In genomic region chr4:1682860-1683259, GRCh38 we compare ENCODE assay signal across 9 cellular contexts. TPM values are rescaled to one million over a fixed set of nuclear protein-coding genes. Genes with fewer than 3 reads are reported as not detected.
DNase-seq lines count a peak whose midpoint lies in the region; ATAC-seq, FAIRE-seq and TF ChIP-seq lines count a peak whose summit lies in the region.
"Had no signal": no experiment of that assay in that cellular context is flagged by ENCODE, and none has a peak within 500 bp of the region (broad histone marks: within the 10 kb centered on the region; RNA-seq: fewer than 3 reads in every experiment).

No MANE protein-coding gene starts in this region.

- H3K4me2 ChIP-seq in GM12878 (ENCODE audit: control insufficient read depth, insufficient read depth) (peak overlapping the region; percentile 97; the same call in 1 of the 2 replicates), mesenchymal stem cell (ENCODE audit: low read length, poor library complexity, severe bottlenecking) (peak overlapping the region; percentile 20)
- H3K4me2 ChIP-seq: KMS-11 had no signal

- no peaks in the 10 kb centered on the region for H3K27me3 ChIP-seq in GM12878 (replicated peaks in 1 of 2; ENCODE audit: control insufficient read depth in 2 of 2, insufficient read depth in 2 of 2, low read length in 1 of 2)
- H3K27me3 ChIP-seq in mesenchymal stem cell (ENCODE audit: control insufficient read depth in 1 of 2, insufficient read depth in 1 of 2, low read length in 2 of 2), result no peaks in the 10 kb centered on the region

- H4K8ac ChIP-seq in mesenchymal stem cell (ENCODE audit: low read length), result no peak overlapping the region

- FAIRE-seq in GM12878 (lab: Jason Lieb, UNC), result no peak
- FAIRE-seq in frontal cortex (lab: Jason Lieb, UNC), result no peak

- in situ Hi-C loops in GM12878 (cut with MboI), result no loop called here

- H3K14ac ChIP-seq in mesenchymal stem cell (ENCODE audit: low read length in 2 of 2), result no peak overlapping the region

- no peak overlapping the region for H2AK5ac ChIP-seq in mesenchymal stem cell (ENCODE audit: low read length, severe bottlenecking)

- RAD21 ChIA-PET in GM12878 (lab: Charles Lee; ENCODE audit: unreplicated experiment), result no interaction called here

- TF ChIP-seq CTCF in GM12878 (IDR thresholded peaks at IDR 0.05 in 2 of 3, conservative IDR thresholded peaks at IDR 0.05 in 1 of 3; ENCODE audit: control insufficient read depth in 2 of 3, extremely low read depth in 1 of 3, insufficient read depth in 1 of 3, low read depth in 3 of 3, low read length in 3 of 3) (no peak), type B pancreatic cell (conservative IDR thresholded peaks at IDR 0.05) (no peak)

- no peaks in the 10 kb centered on the region for H3K79me2 ChIP-seq in GM12878 (ENCODE audit: control insufficient read depth, insufficient read depth, low read length)

- no peak overlapping the region for H2BK12ac ChIP-seq in mesenchymal stem cell (ENCODE audit: low read length in 2 of 2)

- no peak for DNase-seq in activated T-cell treated with anti-CD3 and anti-CD28 coated beads, Interleukin-2, amount 50 U/mL, for 72 hours
- DNase-seq in activated T-cell treated with anti-CD3 and anti-CD28 coated beads, Interleukin-2, amount 50 U/mL, for 48 hours, result no peak
- DNase-seq in GM12878 (ENCODE audit: low read depth, low spot score), result no peak
- peak; percentile 9 for DNase-seq in mesenchymal stem cell
- DNase-seq in type B pancreatic cell (ENCODE audit: extremely low spot score, unreplicated experiment), result no peak
- DNase-seq in frontal cortex (ENCODE audit: low spot score in 2 of 2), result no peak
- DNase-seq in AG08395 (ENCODE audit: low spot score), result no peak

- H3K4me3 Mint-ChIP-seq in activated T-cell treated with anti-CD3 and anti-CD28 coated beads, Interleukin-2, amount 50 U/mL, for 72 hours, result peak overlapping the region; percentile 86
- H3K4me3 Mint-ChIP-seq in type B pancreatic cell, result peak overlapping the region; percentile 90

- H3K36me3 ChIP-seq in GM12878 (ENCODE audit: control insufficient read depth in 2 of 2, insufficient read depth in 2 of 2, low read length in 1 of 2) (no peaks in the 10 kb centered on the region; a peak in 1 of 4 replicates), mesenchymal stem cell (ENCODE audit: control insufficient read depth in 1 of 2, insufficient read depth in 2 of 2, low read depth in 1 of 2, low read length in 2 of 2) (no peaks in the 10 kb centered on the region)

- H3K9me3 ChIP-seq in GM12878 (replicated peaks; ENCODE audit: control insufficient read depth, insufficient read depth, low read length) (no peaks in the 10 kb centered on the region), mesenchymal stem cell (ENCODE audit: control insufficient read depth, low read length) (no peaks in the 10 kb centered on the region)

- TF ChIP-seq POLR2A in GM12878 (IDR thresholded peaks at IDR 0.05; ENCODE audit: low read depth, low read length), result no peak

- POLR2A ChIA-PET in GM12878 (lab: Charles Lee), result interaction anchor here (1.3 to 1.6 kb wide), 2 partner anchors 29 to 38 kb away, joined by 3 read pairs; partner anchors contain the start of genes SLBP, TACC3 and TMEM129

- H4K91ac ChIP-seq in mesenchymal stem cell (ENCODE audit: low read length), result no peak overlapping the region

- H3K27me3 Mint-ChIP-seq in activated T-cell treated with anti-CD3 and anti-CD28 coated beads, Interleukin-2, amount 50 U/mL, for 72 hours (ENCODE audit: low read depth), result no peaks in the 10 kb centered on the region
- H3K27me3 Mint-ChIP-seq in type B pancreatic cell, result peaks cover 15% of the 10 kb centered on the region

- intact Hi-C loops in GM12878 (cut with micrococcal nuclease; ENCODE audit: unreplicated experiment), result no loop called here

- TF ChIP-seq EP300 in GM12878 (IDR thresholded peaks at IDR 0.05; ENCODE audit: borderline replicate concordance in 1 of 2, control insufficient read depth in 1 of 2, low read depth in 2 of 2, low read length in 2 of 2), result no peak

- no peak for ATAC-seq in activated T-cell treated with anti-CD3 and anti-CD28 coated beads, Interleukin-2, amount 50 U/mL, for 72 hours (replicated peaks in 1 of 2)
- ATAC-seq in GM12878 (no peak), HG02884 (IDR thresholded peaks at IDR 0.05; ENCODE audit: unreplicated experiment) (no peak)

- no peaks in the 10 kb centered on the region for H3K36me3 Mint-ChIP-seq in activated T-cell treated with anti-CD3 and anti-CD28 coated beads, Interleukin-2, amount 50 U/mL, for 72 hours (ENCODE audit: insufficient read depth in 2 of 2)
- no peaks in the 10 kb centered on the region for H3K36me3 Mint-ChIP-seq in type B pancreatic cell

- no peak overlapping the region for H2BK120ac ChIP-seq in mesenchymal stem cell (ENCODE audit: low read depth, low read length)

- H2BK15ac ChIP-seq in mesenchymal stem cell (ENCODE audit: low read depth, poor library complexity, severe bottlenecking), result no peak overlapping the region

- no peak overlapping the region for H3K23ac ChIP-seq in mesenchymal stem cell (ENCODE audit: low read length in 2 of 2)

- H2AFZ ChIP-seq in GM12878 (ENCODE audit: control insufficient read depth, low read depth, low read length) (peak overlapping the region; percentile 94; the same call in 1 of the 2 replicates), mesenchymal stem cell (ENCODE audit: low read depth, low read length) (peak overlapping the region; percentile 46)

- H3K27ac Mint-ChIP-seq in activated T-cell treated with anti-CD3 and anti-CD28 coated beads, Interleukin-2, amount 50 U/mL, for 72 hours, result no peak overlapping the region
- peak overlapping the region; percentile 85 for H3K27ac Mint-ChIP-seq in type B pancreatic cell

- H3K4me1 ChIP-seq in GM12878 (ENCODE audit: control insufficient read depth, insufficient read depth, low read length) (peaks cover 11% of the 10 kb centered on the region), mesenchymal stem cell (ENCODE audit: control insufficient read depth, insufficient read depth, low read depth, low read length) (peaks cover 27% of the 10 kb centered on the region)

- H3K4me3 ChIP-seq in GM12878 (no peak overlapping the region), mesenchymal stem cell (ENCODE audit: insufficient read depth in 1 of 2, low read depth in 1 of 2, low read length in 2 of 2) (peak overlapping the region in 1 of 2 experiments; percentile 72)

- 89% methylated on average over 13 of the region's 13 CpGs for WGBS in GM12878 (ENCODE audit: insufficient coverage, insufficient replicate concordance, low lambda C conversion rate, missing lambda C conversion rate)
- 86% methylated on average over 12 of the region's 13 CpGs for WGBS in mesenchymal stem cell

- no TSS peak for BruUV-seq in GM12878 (replicated peaks; lab: Mats Ljungman, UMichigan)

- SMC1A ChIA-PET in GM12878 (lab: Charles Lee; ENCODE audit: uncharacterized antibody, unreplicated experiment), result interaction anchor here (1.6 kb wide), 1 partner anchor 10 kb away, joined by 9 read pairs; no protein-coding TSS in a partner anchor

- no peak overlapping the region for H2BK5ac ChIP-seq in mesenchymal stem cell (ENCODE audit: low read depth, low read length, poor library complexity, severe bottlenecking)

- H3K4me1 Mint-ChIP-seq in activated T-cell treated with anti-CD3 and anti-CD28 coated beads, Interleukin-2, amount 50 U/mL, for 72 hours (ENCODE audit: low read depth), result peaks cover 12% of the 10 kb centered on the region
- peaks cover 20% of the 10 kb centered on the region for H3K4me1 Mint-ChIP-seq in type B pancreatic cell (ENCODE audit: unreplicated experiment)

- no peaks in the 10 kb centered on the region for H3K9me3 Mint-ChIP-seq in activated T-cell treated with anti-CD3 and anti-CD28 coated beads, Interleukin-2, amount 50 U/mL, for 72 hours
- H3K9me3 Mint-ChIP-seq in type B pancreatic cell, result no peaks in the 10 kb centered on the region

- H4K20me1 ChIP-seq in GM12878 (ENCODE audit: control insufficient read depth, insufficient read depth), result no peaks in the 10 kb centered on the region

- H3K4ac ChIP-seq in mesenchymal stem cell (ENCODE audit: low read depth in 1 of 2, low read length in 2 of 2), result no peak overlapping the region

- no peak overlapping the region for H3K27ac ChIP-seq in GM12878 (ENCODE audit: control insufficient read depth, insufficient read depth)
- H3K27ac ChIP-seq in mesenchymal stem cell (ENCODE audit: low read length, poor library complexity, severe bottlenecking), result peak overlapping the region; percentile 82
- H3K27ac ChIP-seq: KMS-11 had no signal

- H3K18ac ChIP-seq in mesenchymal stem cell (ENCODE audit: low read depth in 1 of 2, low read length in 2 of 2), result no peak overlapping the region

- peaks cover 3% of the 10 kb centered on the region for H3K79me1 ChIP-seq in mesenchymal stem cell (replicated peaks; ENCODE audit: low read length, poor library complexity, severe bottlenecking)

- no peak for TF ChIP-seq RAD21 in GM12878 (IDR thresholded peaks at IDR 0.05; ENCODE audit: insufficient read depth, low read depth, low read length)

- H3K9ac ChIP-seq in GM12878 (ENCODE audit: control insufficient read depth, insufficient read depth, low read length) (no peak overlapping the region), mesenchymal stem cell (ENCODE audit: low read length) (peak overlapping the region; percentile 89)
- H3K9ac ChIP-seq: KMS-11 had no signal

- CTCF ChIA-PET in GM12878 (lab: Yijun Ruan, JAX), result interaction anchor here (0.7 to 1.6 kb wide), 3 partner anchors 10 to 43 kb away, joined by 3 to 5 read pairs (median 4); no protein-coding TSS in a partner anchor

RNA-seq across cellular contexts. Expression of gene FAM53A, which starts 1.3 kb away (rescaled TPM):
- 1 to 10 TPM; 1.4 to 4.0 TPM for total RNA-seq in activated T-cell treated with anti-CD3 and anti-CD28 coated beads, Interleukin-2, amount 50 U/mL, for 72 hours
- 1.7 and 1.9 TPM in 2 replicates for total RNA-seq in GM12878 (2013; cell fraction: nucleolus; rRNA removed)
- total RNA-seq in GM12878 (2014; rRNA removed), result 0.40 and 1.4 TPM in 2 replicates
- total RNA-seq in GM12878 (2014; rRNA removed; fragmentation: Illumina TruSeq; extraction: Trizol), result 0.32 and 0.40 TPM in 2 replicates
- total RNA-seq in GM12878 (2021), result 0.77 and 0.87 TPM in 2 replicates
- polyA plus RNA-seq in GM12878 (2011; ENCODE audit: low read depth), result not detected
- polyA plus RNA-seq in GM12878 (2011; rRNA removed), result 0.30 and 0.37 TPM in 2 replicates
- 0.54 and 0.64 TPM in 2 replicates for polyA plus RNA-seq in GM12878 (2011; cell fraction: cytosol; rRNA removed)
- polyA plus RNA-seq in GM12878 (2011; cell fraction: nucleus; rRNA removed), result 0.88 and 1.4 TPM in 2 replicates
- polyA plus RNA-seq in GM12878 (2012), result 0.66 and 1.7 TPM in 2 replicates
- 0.09 TPM in 1 of 2 replicates, not detected in the other for polyA plus RNA-seq in GM12878 (2014; fragmentation: Illumina TruSeq; extraction: Trizol)
- under 1 TPM in 1 of 2 experiments, not detected in 1; 0.02 TPM for polyA plus RNA-seq in GM12878 (2014; fragmentation: Nextera tagmentation; extraction: Ambion mirVana)
- 0.44 and 1.3 TPM in 2 replicates for polyA plus RNA-seq in GM12878 (2014; rRNA removed)
- polyA plus RNA-seq in GM12878 (2016; fragmentation: Nextera tagmentation; extraction: Ambion mirVana), result under 1 TPM in 1 of 2 experiments, not detected in 1; 0.32 TPM
- polyA minus RNA-seq in GM12878 (2011; rRNA and poly(A)+ RNA removed), result 0.44 and 0.77 TPM in 2 replicates
- not detected in 2 replicates for polyA minus RNA-seq in GM12878 (2011; cell fraction: cytosol; rRNA and poly(A)+ RNA removed)
- polyA minus RNA-seq in GM12878 (2011; cell fraction: nucleus; rRNA and poly(A)+ RNA removed), result 0.60 and 0.86 TPM in 2 replicates
- polyA plus RNA-seq in mesenchymal stem cell (2013, experiment 1 of 2), result 1.2 TPM
- polyA plus RNA-seq in mesenchymal stem cell (2013, experiment 2 of 2), result 0.95 TPM
- total RNA-seq in type B pancreatic cell (ENCODE audit: low replicate concordance), result 0.90 and 3.2 TPM in 2 replicates
- total RNA-seq in frontal cortex, result 0.82 TPM

RNA-seq across cellular contexts. Expression of gene SLBP, which starts 29.3 kb away (rescaled TPM):
- total RNA-seq in activated T-cell treated with anti-CD3 and anti-CD28 coated beads, Interleukin-2, amount 50 U/mL, for 72 hours, result 10 to 100 TPM; 56.4 to 63.1 TPM
- 19.4 and 19.5 TPM in 2 replicates for total RNA-seq in GM12878 (2013; cell fraction: nucleolus; rRNA removed)
- total RNA-seq in GM12878 (2014; rRNA removed), result 185 and 205 TPM in 2 replicates
- total RNA-seq in GM12878 (2014; rRNA removed; fragmentation: Illumina TruSeq; extraction: Trizol), result 138 and 147 TPM in 2 replicates
- 111 and 114 TPM in 2 replicates for total RNA-seq in GM12878 (2021)
- 68.6 TPM for polyA plus RNA-seq in GM12878 (2011; ENCODE audit: low read depth)
- 168 and 247 TPM in 2 replicates for polyA plus RNA-seq in GM12878 (2011; rRNA removed)
- 91.0 and 98.4 TPM in 2 replicates for polyA plus RNA-seq in GM12878 (2011; cell fraction: cytosol; rRNA removed)
- 60.3 and 79.5 TPM in 2 replicates for polyA plus RNA-seq in GM12878 (2011; cell fraction: nucleus; rRNA removed)
- polyA plus RNA-seq in GM12878 (2012), result 69.3 and 70.1 TPM in 2 replicates
- polyA plus RNA-seq in GM12878 (2014; fragmentation: Illumina TruSeq; extraction: Trizol), result 206 and 227 TPM in 2 replicates
- polyA plus RNA-seq in GM12878 (2014; fragmentation: Nextera tagmentation; extraction: Ambion mirVana), result 100 to 1,000 TPM in 1 of 2 experiments, 10 to 100 TPM in 1; 94.4 to 101 TPM
- 142 and 148 TPM in 2 replicates for polyA plus RNA-seq in GM12878 (2014; rRNA removed)
- polyA plus RNA-seq in GM12878 (2016; fragmentation: Nextera tagmentation; extraction: Ambion mirVana), result 100 to 1,000 TPM; 277 to 278 TPM
- 64.3 and 65.5 TPM in 2 replicates for polyA minus RNA-seq in GM12878 (2011; rRNA and poly(A)+ RNA removed)
- polyA minus RNA-seq in GM12878 (2011; cell fraction: cytosol; rRNA and poly(A)+ RNA removed), result 42.9 and 43.9 TPM in 2 replicates
- 13.2 and 26.1 TPM in 2 replicates for polyA minus RNA-seq in GM12878 (2011; cell fraction: nucleus; rRNA and poly(A)+ RNA removed)
- 45.8 TPM for polyA plus RNA-seq in mesenchymal stem cell (2013, experiment 1 of 2)
- 48.7 TPM for polyA plus RNA-seq in mesenchymal stem cell (2013, experiment 2 of 2)
- 40.2 and 46.0 TPM in 2 replicates for total RNA-seq in type B pancreatic cell (ENCODE audit: low replicate concordance)
- total RNA-seq in frontal cortex, result 51.0 TPM

RNA-seq across cellular contexts. Expression of gene TMEM129, which starts 38.3 kb away (rescaled TPM):
- 10 to 100 TPM; 20.4 to 22.1 TPM for total RNA-seq in activated T-cell treated with anti-CD3 and anti-CD28 coated beads, Interleukin-2, amount 50 U/mL, for 72 hours
- 20.1 and 24.9 TPM in 2 replicates for total RNA-seq in GM12878 (2013; cell fraction: nucleolus; rRNA removed)
- 18.4 and 20.9 TPM in 2 replicates for total RNA-seq in GM12878 (2014; rRNA removed)
- total RNA-seq in GM12878 (2014; rRNA removed; fragmentation: Illumina TruSeq; extraction: Trizol), result 7.7 and 9.0 TPM in 2 replicates
- 19.3 and 20.4 TPM in 2 replicates for total RNA-seq in GM12878 (2021)
- 3.5 TPM for polyA plus RNA-seq in GM12878 (2011; ENCODE audit: low read depth)
- polyA plus RNA-seq in GM12878 (2011; rRNA removed), result 4.0 and 8.6 TPM in 2 replicates
- polyA plus RNA-seq in GM12878 (2011; cell fraction: cytosol; rRNA removed), result 15.0 and 28.3 TPM in 2 replicates
- 37.7 and 44.3 TPM in 2 replicates for polyA plus RNA-seq in GM12878 (2011; cell fraction: nucleus; rRNA removed)
- polyA plus RNA-seq in GM12878 (2012), result 10.2 and 12.3 TPM in 2 replicates
- polyA plus RNA-seq in GM12878 (2014; fragmentation: Illumina TruSeq; extraction: Trizol), result 2.1 and 7.2 TPM in 2 replicates
- under 1 TPM; 0.19 to 0.46 TPM for polyA plus RNA-seq in GM12878 (2014; fragmentation: Nextera tagmentation; extraction: Ambion mirVana)
- 24.9 and 25.1 TPM in 2 replicates for polyA plus RNA-seq in GM12878 (2014; rRNA removed)
- 10 to 100 TPM; 17.3 to 23.2 TPM for polyA plus RNA-seq in GM12878 (2016; fragmentation: Nextera tagmentation; extraction: Ambion mirVana)
- 6.2 and 15.6 TPM in 2 replicates for polyA minus RNA-seq in GM12878 (2011; rRNA and poly(A)+ RNA removed)
- 6.4 and 6.9 TPM in 2 replicates for polyA minus RNA-seq in GM12878 (2011; cell fraction: cytosol; rRNA and poly(A)+ RNA removed)
- polyA minus RNA-seq in GM12878 (2011; cell fraction: nucleus; rRNA and poly(A)+ RNA removed), result 7.4 and 9.1 TPM in 2 replicates
- 22.0 TPM for polyA plus RNA-seq in mesenchymal stem cell (2013, experiment 1 of 2)
- 22.8 TPM for polyA plus RNA-seq in mesenchymal stem cell (2013, experiment 2 of 2)
- 38.5 and 41.0 TPM in 2 replicates for total RNA-seq in type B pancreatic cell (ENCODE audit: low replicate concordance)
- total RNA-seq in frontal cortex, result 13.5 TPM

RNA-seq across cellular contexts. Expression of gene TACC3, which starts 38.5 kb away (rescaled TPM):
- 100 to 1,000 TPM; 172 to 206 TPM for total RNA-seq in activated T-cell treated with anti-CD3 and anti-CD28 coated beads, Interleukin-2, amount 50 U/mL, for 72 hours
- 45.6 and 47.9 TPM in 2 replicates for total RNA-seq in GM12878 (2013; cell fraction: nucleolus; rRNA removed)
- total RNA-seq in GM12878 (2014; rRNA removed) (48.1 and 66.7 TPM in 2 replicates), GM12878 (2014; rRNA removed; fragmentation: Illumina TruSeq; extraction: Trizol) (44.5 and 48.6 TPM in 2 replicates), GM12878 (2021) (120 and 121 TPM in 2 replicates), type B pancreatic cell (ENCODE audit: low replicate concordance) (35.9 and 91.4 TPM in 2 replicates), frontal cortex (2.0 TPM)
- 26.4 TPM for polyA plus RNA-seq in GM12878 (2011; ENCODE audit: low read depth)
- polyA plus RNA-seq in GM12878 (2011; rRNA removed) (29.0 and 39.7 TPM in 2 replicates), GM12878 (2014; fragmentation: Illumina TruSeq; extraction: Trizol) (77.1 and 99.7 TPM in 2 replicates), GM12878 (2014; fragmentation: Nextera tagmentation; extraction: Ambion mirVana) (1 to 10 TPM; 2.8 to 8.1 TPM), GM12878 (2014; rRNA removed) (79.9 and 99.2 TPM in 2 replicates), GM12878 (2016; fragmentation: Nextera tagmentation; extraction: Ambion mirVana) (100 to 1,000 TPM; 103 to 115 TPM)
- 48.5 and 50.4 TPM in 2 replicates for polyA plus RNA-seq in GM12878 (2011; cell fraction: cytosol; rRNA removed)
- 145 and 206 TPM in 2 replicates for polyA plus RNA-seq in GM12878 (2011; cell fraction: nucleus; rRNA removed)
- 58.5 and 64.0 TPM in 2 replicates for polyA plus RNA-seq in GM12878 (2012)
- polyA minus RNA-seq in GM12878 (2011; rRNA and poly(A)+ RNA removed), result 10.1 and 26.4 TPM in 2 replicates
- 17.0 and 25.1 TPM in 2 replicates for polyA minus RNA-seq in GM12878 (2011; cell fraction: cytosol; rRNA and poly(A)+ RNA removed)
- polyA minus RNA-seq in GM12878 (2011; cell fraction: nucleus; rRNA and poly(A)+ RNA removed), result 17.8 and 34.8 TPM in 2 replicates
- 11.9 TPM for polyA plus RNA-seq in mesenchymal stem cell (2013, experiment 1 of 2)
- 10.9 TPM for polyA plus RNA-seq in mesenchymal stem cell (2013, experiment 2 of 2)
